12 cellular contexts compared by ENCODE assay signal in genomic region chr15:57477736-57478522, GRCh38.
A peak's percentile ranks its signal among the peaks of the same experiment; 100 is the strongest.
DNase-seq lines count a peak whose midpoint lies in the region; ATAC-seq, FAIRE-seq and TF ChIP-seq lines count a peak whose summit lies in the region.
"Had no signal": no experiment of that assay in that cellular context is flagged by ENCODE, and none has a peak within 500 bp of the region (broad histone marks: within the 10 kb centered on the region; RNA-seq: fewer than 3 reads in every experiment).

No MANE protein-coding gene starts in this region.

- no peaks in the 10 kb centered on the region for H3K9me3 ChIP-seq in iPS-15b (ENCODE audit: control insufficient read depth, insufficient read depth, low read length)
- no peaks in the 10 kb centered on the region for H3K9me3 ChIP-seq in small intestine (ENCODE audit: control insufficient read depth, low read depth)
- H3K9me3 ChIP-seq: upper lobe of left lung had no signal

- 28 to 53% (median 28%) methylated on average over 9 of the region's 9 CpGs for WGBS in small intestine, 3 donors

- peaks cover 0 to 1% (median 0%) of the 10 kb centered on the region in 3 donors for H3K27me3 Mint-ChIP-seq in CD14-positive monocyte (ENCODE audit: low read depth in 3 of 3)
- H3K27me3 Mint-ChIP-seq in activated CD4-positive, alpha-beta memory T cell treated with anti-CD3 and anti-CD28 coated beads, Interleukin-2, amount 10 ng/mL, durations not matched to agents 7 days and 5 days, result peaks cover 24% of the 10 kb centered on the region
- H3K27me3 Mint-ChIP-seq in activated naive CD4-positive, alpha-beta T cell treated with anti-CD3 and anti-CD28 coated beads, Interleukin-2, amount 10 ng/mL, durations not matched to agents 7 days and 5 days, result peaks cover 30% of the 10 kb centered on the region

- H3K27ac Mint-ChIP-seq in CD14-positive monocyte, result no peak overlapping the region
- no peak overlapping the region for H3K27ac Mint-ChIP-seq in activated CD4-positive, alpha-beta memory T cell treated with anti-CD3 and anti-CD28 coated beads, Interleukin-2, amount 10 ng/mL, durations not matched to agents 7 days and 5 days
- H3K27ac Mint-ChIP-seq in activated naive CD4-positive, alpha-beta T cell treated with anti-CD3 and anti-CD28 coated beads, Interleukin-2, amount 10 ng/mL, durations not matched to agents 7 days and 5 days, result no peak overlapping the region
- H3K27ac Mint-ChIP-seq: effector memory CD8-positive, alpha-beta T cell had no signal

- H3K27ac ChIP-seq in small intestine (ENCODE audit: low read depth in 1 of 2, low read length in 1 of 2), result peak overlapping the region in 1 of 2 donors; percentile 41
- H3K27ac ChIP-seq: parathyroid adenoma had no signal

- H3K4me1 Mint-ChIP-seq in CD14-positive monocyte, result no peaks in the 10 kb centered on the region
- no peaks in the 10 kb centered on the region for H3K4me1 Mint-ChIP-seq in activated CD4-positive, alpha-beta memory T cell treated with anti-CD3 and anti-CD28 coated beads, Interleukin-2, amount 10 ng/mL, durations not matched to agents 7 days and 5 days
- no peaks in the 10 kb centered on the region for H3K4me1 Mint-ChIP-seq in activated naive CD4-positive, alpha-beta T cell treated with anti-CD3 and anti-CD28 coated beads, Interleukin-2, amount 10 ng/mL, durations not matched to agents 7 days and 5 days

- H3K36me3 Mint-ChIP-seq in CD14-positive monocyte, result no peaks in the 10 kb centered on the region
- no peaks in the 10 kb centered on the region for H3K36me3 Mint-ChIP-seq in activated CD4-positive, alpha-beta memory T cell treated with anti-CD3 and anti-CD28 coated beads, Interleukin-2, amount 10 ng/mL, durations not matched to agents 7 days and 5 days (ENCODE audit: low read depth)
- no peaks in the 10 kb centered on the region for H3K36me3 Mint-ChIP-seq in activated naive CD4-positive, alpha-beta T cell treated with anti-CD3 and anti-CD28 coated beads, Interleukin-2, amount 10 ng/mL, durations not matched to agents 7 days and 5 days

- H3K9me3 Mint-ChIP-seq in CD14-positive monocyte, result peaks cover 0 to 3% (median 0%) of the 10 kb centered on the region in 7 donors
- no peaks in the 10 kb centered on the region for H3K9me3 Mint-ChIP-seq in activated CD4-positive, alpha-beta memory T cell treated with anti-CD3 and anti-CD28 coated beads, Interleukin-2, amount 10 ng/mL, durations not matched to agents 7 days and 5 days
- H3K9me3 Mint-ChIP-seq in activated naive CD4-positive, alpha-beta T cell treated with anti-CD3 and anti-CD28 coated beads, Interleukin-2, amount 10 ng/mL, durations not matched to agents 7 days and 5 days, result no peaks in the 10 kb centered on the region
- H3K9me3 Mint-ChIP-seq: effector memory CD8-positive, alpha-beta T cell had no signal

- FAIRE-seq in small intestine (lab: Jason Lieb, UNC), result no peak

- no peak overlapping the region for H3K4me3 ChIP-seq in iPS-15b (ENCODE audit: low read depth, low read length)
- no peak overlapping the region for H3K4me3 ChIP-seq in small intestine (ENCODE audit: low read depth in 1 of 2, low read length in 2 of 2)
- H3K4me3 ChIP-seq: upper lobe of left lung had no signal

- intact Hi-C loops in CD14-positive monocyte (cut with micrococcal nuclease), result no loop called here

- H3K4me3 Mint-ChIP-seq in CD14-positive monocyte, result no peak overlapping the region
- H3K4me3 Mint-ChIP-seq in activated CD4-positive, alpha-beta memory T cell treated with anti-CD3 and anti-CD28 coated beads, Interleukin-2, amount 10 ng/mL, durations not matched to agents 7 days and 5 days, result no peak overlapping the region
- H3K4me3 Mint-ChIP-seq in activated naive CD4-positive, alpha-beta T cell treated with anti-CD3 and anti-CD28 coated beads, Interleukin-2, amount 10 ng/mL, durations not matched to agents 7 days and 5 days, result no peak overlapping the region
- H3K4me3 Mint-ChIP-seq: effector memory CD8-positive, alpha-beta T cell had no signal

- peak; percentile 64 for DNase-seq in small intestine
- no peak for DNase-seq in CD14-positive monocyte (ENCODE audit: low spot score)
- DNase-seq in H4 (ENCODE audit: low spot score), result no peak
- no peak for DNase-seq in activated CD4-positive, alpha-beta memory T cell treated with anti-CD3 and anti-CD28 coated beads, Interleukin-2, amount 10 ng/mL, durations not matched to agents 7 days and 5 days
- DNase-seq in activated naive CD4-positive, alpha-beta T cell treated with anti-CD3 and anti-CD28 coated beads, Interleukin-2, amount 10 ng/mL, durations not matched to agents 7 days and 5 days, result no peak
- DNase-seq: effector memory CD8-positive, alpha-beta T cell; NCI-H748 treated with DMSO at 0.1 percent for 48 hours had no signal

- H3K9ac ChIP-seq in iPS-15b (ENCODE audit: low read depth, low read length), result peak overlapping the region; percentile 4
- H3K9ac ChIP-seq: parathyroid adenoma had no signal

- peak; percentile 72 for ATAC-seq in GM19025 (IDR thresholded peaks at IDR 0.05; ENCODE audit: low read depth, unreplicated experiment)
- peak; percentile 80 for ATAC-seq in HG03354 (IDR thresholded peaks at IDR 0.05; ENCODE audit: poor library complexity, severe bottlenecking, unreplicated experiment)
- ATAC-seq: effector memory CD8-positive, alpha-beta T cell had no signal

- H3K27me3 ChIP-seq in iPS-15b (ENCODE audit: control insufficient read depth, insufficient read depth, low read length) (no peaks in the 10 kb centered on the region), small intestine (ENCODE audit: control insufficient read depth in 2 of 2, insufficient read depth in 2 of 2, low read length in 2 of 2) (peaks cover 0 to 2% of the 10 kb centered on the region in 2 donors)
- H3K27me3 ChIP-seq: upper lobe of left lung had no signal

- TF ChIP-seq CTCF in CD14-positive monocyte (IDR thresholded peaks at IDR 0.05), result no peak

- no peaks in the 10 kb centered on the region for H3K36me3 ChIP-seq in iPS-15b (ENCODE audit: control insufficient read depth, insufficient read depth, low read length)
- no peaks in the 10 kb centered on the region for H3K36me3 ChIP-seq in small intestine (ENCODE audit: control insufficient read depth in 2 of 2, insufficient read depth in 2 of 2, low read length in 2 of 2)
- H3K36me3 ChIP-seq: upper lobe of left lung had no signal

- CTCF ChIA-PET in activated CD4-positive, alpha-beta memory T cell treated with anti-CD3 and anti-CD28 coated beads, Interleukin-2, amount 10 ng/mL, durations not matched to agents 7 days and 5 days (lab: Charles Lee), result interaction anchor here (0.5 kb wide), 1 partner anchor 170 kb away, joined by 3 read pairs; no protein-coding TSS in a partner anchor
- CTCF ChIA-PET in activated naive CD4-positive, alpha-beta T cell treated with anti-CD3 and anti-CD28 coated beads, Interleukin-2, amount 10 ng/mL, durations not matched to agents 7 days and 5 days (lab: Charles Lee), result interaction anchor here (0.6 to 1.1 kb wide), 2 partner anchors 9 to 50 kb away, joined by 3 to 4 read pairs; no protein-coding TSS in a partner anchor

- POLR2A ChIA-PET in activated CD4-positive, alpha-beta memory T cell treated with anti-CD3 and anti-CD28 coated beads, Interleukin-2, amount 10 ng/mL, durations not matched to agents 7 days and 5 days (lab: Charles Lee), result no interaction called here

- H3K4me1 ChIP-seq in iPS-15b (ENCODE audit: control insufficient read depth, insufficient read depth, low read length) (peaks cover 7% of the 10 kb centered on the region), small intestine (ENCODE audit: control insufficient read depth in 2 of 2, insufficient read depth in 1 of 2, low read depth in 1 of 2, low read length in 1 of 2) (peaks cover 0 to 3% of the 10 kb centered on the region in 2 donors)
- H3K4me1 ChIP-seq: parathyroid adenoma had no signal
